ENCODE assay signal across 13 cellular contexts in genomic region chr20:63844384-63845025, GRCh38. TPM values are rescaled to one million over a fixed set of nuclear protein-coding genes. Genes with fewer than 3 reads are reported as not detected.
"Had no signal": no experiment of that assay in that cellular context is flagged by ENCODE, and none has a peak within 500 bp of the region (broad histone marks: within the 10 kb centered on the region; RNA-seq: fewer than 3 reads in every experiment).

No MANE protein-coding gene starts in this region.

- DNase-seq: activated B cell treated with CpG ODN at 0.5 μM for 24 hours; activated CD4-positive, alpha-beta T cell treated with anti-CD3 and anti-CD28 coated beads, Interleukin-2, amount 50 U/mL, for 1 hour; activated naive CD4-positive, alpha-beta T cell treated with anti-CD3 and anti-CD28 coated beads, Interleukin-2, amount 10 ng/mL, durations not matched to agents 7 days and 5 days; dermis blood vessel endothelial cell; erythroblast; T-helper 9 cell had no signal

- H3K36me3 Mint-ChIP-seq: activated naive CD4-positive, alpha-beta T cell treated with anti-CD3 and anti-CD28 coated beads, Interleukin-2, amount 10 ng/mL, durations not matched to agents 7 days and 5 days; memory B cell; stimulated activated effector memory CD8-positive, alpha-beta T cell treated with anti-CD3 and anti-CD28 coated beads, Interleukin-12 subunit alpha, Interleukin-12 subunit beta, amount 100 ng/mL, for 72 hours had no signal

- H3K4me1 Mint-ChIP-seq: stimulated activated effector memory CD8-positive, alpha-beta T cell treated with anti-CD3 and anti-CD28 coated beads, Interleukin-12 subunit alpha, Interleukin-12 subunit beta, amount 100 ng/mL, for 72 hours had no signal

- ATAC-seq: stimulated activated effector memory CD8-positive, alpha-beta T cell treated with anti-CD3 and anti-CD28 coated beads, Interleukin-12 subunit alpha, Interleukin-12 subunit beta, amount 100 ng/mL, for 72 hours had no signal

- H3K27me3 Mint-ChIP-seq: activated naive CD4-positive, alpha-beta T cell treated with anti-CD3 and anti-CD28 coated beads, Interleukin-2, amount 10 ng/mL, durations not matched to agents 7 days and 5 days had no signal

- H3K9me3 ChIP-seq: SJSA1, tibial artery had no signal

- H3K4me3 Mint-ChIP-seq: activated B cell treated with CpG ODN at 0.5 μM for 24 hours; activated naive CD4-positive, alpha-beta T cell treated with anti-CD3 and anti-CD28 coated beads, Interleukin-2, amount 10 ng/mL, durations not matched to agents 7 days and 5 days; memory B cell; stimulated activated effector memory CD8-positive, alpha-beta T cell treated with anti-CD3 and anti-CD28 coated beads, Interleukin-12 subunit alpha, Interleukin-12 subunit beta, amount 100 ng/mL, for 72 hours had no signal

- H3K27ac Mint-ChIP-seq: activated B cell treated with CpG ODN at 0.5 μM for 24 hours; activated naive CD4-positive, alpha-beta T cell treated with anti-CD3 and anti-CD28 coated beads, Interleukin-2, amount 10 ng/mL, durations not matched to agents 7 days and 5 days; activated T-helper 2 cell treated with anti-CD3 and anti-CD28 coated beads, Interferon-gamma antibody, Interleukin-2, Interleukin-4, amounts not matched to agents 10 μg/mL and 5 μg/mL and 100 μg/mL, durations not matched to agents 14 hours and 24 hours and 36 hours; memory B cell; stimulated activated effector memory CD8-positive, alpha-beta T cell treated with anti-CD3 and anti-CD28 coated beads, Interleukin-12 subunit alpha, Interleukin-12 subunit beta, amount 100 ng/mL, for 72 hours had no signal

- H3K27ac ChIP-seq: SJSA1, tibial artery had no signal

- H3K36me3 ChIP-seq: SJSA1, tibial artery had no signal

- H3K4me3 ChIP-seq: SJSA1, smooth muscle cell, tibial artery had no signal

- H3K9me3 Mint-ChIP-seq: activated B cell treated with CpG ODN at 0.5 μM for 24 hours; activated naive CD4-positive, alpha-beta T cell treated with anti-CD3 and anti-CD28 coated beads, Interleukin-2, amount 10 ng/mL, durations not matched to agents 7 days and 5 days; activated T-helper 2 cell treated with anti-CD3 and anti-CD28 coated beads, Interferon-gamma antibody, Interleukin-2, Interleukin-4, amounts not matched to agents 10 μg/mL and 5 μg/mL and 100 μg/mL, durations not matched to agents 14 hours and 24 hours and 36 hours; memory B cell; stimulated activated effector memory CD8-positive, alpha-beta T cell treated with anti-CD3 and anti-CD28 coated beads, Interleukin-12 subunit alpha, Interleukin-12 subunit beta, amount 100 ng/mL, for 72 hours had no signal

RNA-seq across cellular contexts. Expression of gene ABHD16B, which starts 16.8 kb away (rescaled TPM):
- total RNA-seq: activated B cell treated with CpG ODN at 0.5 μM for 24 hours; activated T-helper 2 cell treated with anti-CD3 and anti-CD28 coated beads, Interferon-gamma antibody, Interleukin-2, Interleukin-4, amounts not matched to agents 10 μg/mL and 5 μg/mL and 100 μg/mL, durations not matched to agents 14 hours and 24 hours and 36 hours; dermis blood vessel endothelial cell; SJSA1; smooth muscle cell had no signal
- polyA plus RNA-seq: neural cell had no signal
